35 cellular contexts compared by ENCODE assay signal in genomic region chr12:90897981-90898380, GRCh38. TPM values are rescaled to one million over a fixed set of nuclear protein-coding genes. Genes with fewer than 3 reads are reported as not detected.
"Had no signal": no experiment of that assay in that cellular context is flagged by ENCODE, and none has a peak within 500 bp of the region (broad histone marks: within the 10 kb centered on the region; RNA-seq: fewer than 3 reads in every experiment).

No MANE protein-coding gene starts in this region.

- H3K36me3 ChIP-seq: left lung, ovary, right atrium auricular region, right lobe of liver, stomach, thyroid gland, transverse colon, upper lobe of left lung, vagina had no signal

- H3K4me3 Mint-ChIP-seq: immature natural killer cell; naive thymus-derived CD4-positive, alpha-beta T cell; natural killer cell treated with Interleukin-12 subunit alpha and Interleukin-12 subunit beta and Interleukin-15 and Interleukin-18, amount 100 ng/mL, for 72 hours; stimulated activated naive B cell treated with anti-CD40 and anti-IgM and Interleukin-4, amounts not matched to agents 10 μg/mL and 1 μg/mL and 100 μg/mL, for 72 hours had no signal

- H3K4me1 Mint-ChIP-seq: immature natural killer cell; stimulated activated naive B cell treated with anti-CD40 and anti-IgM and Interleukin-4, amounts not matched to agents 10 μg/mL and 1 μg/mL and 100 μg/mL, for 72 hours had no signal

- FAIRE-seq: kidney had no signal

- H3K36me3 Mint-ChIP-seq: immature natural killer cell; naive thymus-derived CD4-positive, alpha-beta T cell; natural killer cell treated with Interleukin-12 subunit alpha and Interleukin-12 subunit beta and Interleukin-15 and Interleukin-18, amount 100 ng/mL, for 72 hours; stimulated activated naive B cell treated with anti-CD40 and anti-IgM and Interleukin-4, amounts not matched to agents 10 μg/mL and 1 μg/mL and 100 μg/mL, for 72 hours had no signal

- H3K27me3 ChIP-seq: left lung, ovary, right atrium auricular region, right lobe of liver, stomach, testis, thyroid gland, transverse colon, upper lobe of left lung, vagina had no signal

- H3K27ac ChIP-seq: left lung, ovary, right atrium auricular region, right lobe of liver, skin epidermis, stomach, testis, thyroid gland, transverse colon, upper lobe of left lung, vagina had no signal

- H3K4me3 ChIP-seq: left lung, lung, mucosa of descending colon, ovary, right atrium auricular region, right lobe of liver, skin epidermis, stomach, testis, thyroid gland, transverse colon, upper lobe of left lung, vagina had no signal

- H3K9me3 ChIP-seq: left lung, mucosa of descending colon, ovary, right atrium auricular region, right lobe of liver, stomach, testis, thyroid gland, transverse colon, upper lobe of left lung, vagina had no signal

- H3K9me3 Mint-ChIP-seq: stimulated activated naive B cell treated with anti-CD40 and anti-IgM and Interleukin-4, amounts not matched to agents 10 μg/mL and 1 μg/mL and 100 μg/mL, for 72 hours had no signal

- ATAC-seq: left colon; left lung; mucosa of descending colon; naive thymus-derived CD4-positive, alpha-beta T cell; natural killer cell treated with Interleukin-12 subunit alpha and Interleukin-12 subunit beta and Interleukin-15 and Interleukin-18, amount 100 ng/mL, for 72 hours; right lobe of liver; stimulated activated naive B cell treated with anti-CD40 and anti-IgM and Interleukin-4, amounts not matched to agents 10 μg/mL and 1 μg/mL and 100 μg/mL, for 72 hours; stimulated activated naive CD8-positive, alpha-beta T cell treated with anti-CD3 and anti-CD28 coated beads, Interleukin-15, Interleukin-2, amounts not matched to agents 100 U/mL and 50 U/mL, for 24 hours had no signal

- H3K27me3 Mint-ChIP-seq: natural killer cell treated with Interleukin-12 subunit alpha and Interleukin-12 subunit beta and Interleukin-15 and Interleukin-18, amount 100 ng/mL, for 72 hours; stimulated activated naive B cell treated with anti-CD40 and anti-IgM and Interleukin-4, amounts not matched to agents 10 μg/mL and 1 μg/mL and 100 μg/mL, for 72 hours had no signal

- H3K4me1 ChIP-seq: left lung, right atrium auricular region, right lobe of liver, stomach, testis, thyroid gland, transverse colon, upper lobe of left lung, vagina had no signal

- DNase-seq: hypothalamus; immature natural killer cell; kidney; left colon; left lung; mesendoderm; midbrain; mucosa of descending colon; naive thymus-derived CD4-positive, alpha-beta T cell; ovary; right lobe of liver; stimulated activated CD4-positive, alpha-beta T cell treated with anti-CD3 and anti-CD28 coated beads, Interleukin-12 subunit alpha, Interleukin-12 subunit beta, amount 100 ng/mL, for 4 hours; stimulated activated CD4-positive, alpha-beta T cell treated with anti-CD3 and anti-CD28 coated beads, Interleukin-15, amount 100 ng/mL, for 24 hours; stimulated activated CD4-positive, alpha-beta T cell treated with anti-CD3 and anti-CD28 coated beads, Interleukin-2, amount 100 ng/mL, for 24 hours; stimulated activated CD4-positive, alpha-beta T cell treated with anti-CD3 and anti-CD28 coated beads, Interleukin-4, amount 100 ng/mL, for 1 hour; stimulated activated naive B cell treated with anti-CD40 and anti-IgM and Interleukin-4, amounts not matched to agents 10 μg/mL and 1 μg/mL and 100 μg/mL, for 72 hours; stimulated activated naive CD8-positive, alpha-beta T cell treated with anti-CD3 and anti-CD28 coated beads, Interleukin-15, Interleukin-2, amounts not matched to agents 100 U/mL and 50 U/mL, for 24 hours; stomach; testis; thyroid gland; transverse colon; upper lobe of left lung had no signal

- H3K27ac Mint-ChIP-seq: immature natural killer cell; naive thymus-derived CD4-positive, alpha-beta T cell; natural killer cell treated with Interleukin-12 subunit alpha and Interleukin-12 subunit beta and Interleukin-15 and Interleukin-18, amount 100 ng/mL, for 72 hours; progenitor cell of endocrine pancreas; stimulated activated naive B cell treated with anti-CD40 and anti-IgM and Interleukin-4, amounts not matched to agents 10 μg/mL and 1 μg/mL and 100 μg/mL, for 72 hours had no signal

RNA-seq across cellular contexts. Expression of gene CCER1, which starts 57.0 kb away (rescaled TPM):
- total RNA-seq: kidney; left colon; left lung; liver; lung; mucosa of descending colon; myocyte; naive thymus-derived CD4-positive, alpha-beta T cell; natural killer cell treated with Interleukin-12 subunit alpha and Interleukin-12 subunit beta and Interleukin-15 and Interleukin-18, amount 100 ng/mL, for 72 hours; omental fat pad; ovary; progenitor cell of endocrine pancreas; pulmonary artery endothelial cell; renal cortical epithelial cell; right atrium auricular region; right lobe of liver; stomach; transverse colon; upper lobe of left lung; urinary bladder; vagina had no signal
- polyA plus RNA-seq: immature natural killer cell; liver; lung; naive thymus-derived CD4-positive, alpha-beta T cell; neural cell; ovary; stomach; urinary bladder had no signal
